1 cellular context compared by ENCODE assay signal in the genomic region with DNA sequence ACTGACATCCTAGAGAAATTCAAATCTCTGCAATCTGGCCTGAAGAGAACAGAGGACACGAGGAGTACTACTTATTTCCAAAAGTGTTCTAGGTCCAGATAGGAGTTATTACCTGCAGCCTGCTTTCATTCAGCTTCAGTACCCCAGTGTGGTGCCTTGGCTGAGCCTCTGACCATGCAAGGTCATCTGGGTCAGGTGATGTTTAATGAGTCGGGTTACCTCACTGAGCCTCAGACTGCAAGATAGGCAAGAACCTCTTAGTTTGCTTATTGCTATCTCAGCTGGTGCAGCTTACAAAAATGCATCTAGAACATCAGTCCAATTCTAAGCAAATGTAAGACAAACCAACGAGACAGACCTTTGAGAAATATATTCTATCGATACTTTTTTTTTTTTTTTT.
TF ChIP-seq lines count a peak whose summit lies in the region.

No MANE protein-coding gene starts in this region.

TF ChIP-seq in GM23338, 12 proteins besides CTCF, POLR2A, EP300 and RAD21 (continued from another document):
- TF ChIP-seq, protein P1, sequence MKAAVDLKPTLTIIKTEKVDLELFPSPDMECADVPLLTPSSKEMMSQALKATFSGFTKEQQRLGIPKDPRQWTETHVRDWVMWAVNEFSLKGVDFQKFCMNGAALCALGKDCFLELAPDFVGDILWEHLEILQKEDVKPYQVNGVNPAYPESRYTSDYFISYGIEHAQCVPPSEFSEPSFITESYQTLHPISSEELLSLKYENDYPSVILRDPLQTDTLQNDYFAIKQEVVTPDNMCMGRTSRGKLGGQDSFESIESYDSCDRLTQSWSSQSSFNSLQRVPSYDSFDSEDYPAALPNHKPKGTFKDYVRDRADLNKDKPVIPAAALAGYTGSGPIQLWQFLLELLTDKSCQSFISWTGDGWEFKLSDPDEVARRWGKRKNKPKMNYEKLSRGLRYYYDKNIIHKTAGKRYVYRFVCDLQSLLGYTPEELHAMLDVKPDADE (IDR thresholded peaks at IDR 0.05) = no peak
- TF ChIP-seq EZH2 (IDR thresholded peaks at IDR 0.05; ENCODE audit: low read depth, unreplicated experiment) = no peak
